In the genomic region with DNA sequence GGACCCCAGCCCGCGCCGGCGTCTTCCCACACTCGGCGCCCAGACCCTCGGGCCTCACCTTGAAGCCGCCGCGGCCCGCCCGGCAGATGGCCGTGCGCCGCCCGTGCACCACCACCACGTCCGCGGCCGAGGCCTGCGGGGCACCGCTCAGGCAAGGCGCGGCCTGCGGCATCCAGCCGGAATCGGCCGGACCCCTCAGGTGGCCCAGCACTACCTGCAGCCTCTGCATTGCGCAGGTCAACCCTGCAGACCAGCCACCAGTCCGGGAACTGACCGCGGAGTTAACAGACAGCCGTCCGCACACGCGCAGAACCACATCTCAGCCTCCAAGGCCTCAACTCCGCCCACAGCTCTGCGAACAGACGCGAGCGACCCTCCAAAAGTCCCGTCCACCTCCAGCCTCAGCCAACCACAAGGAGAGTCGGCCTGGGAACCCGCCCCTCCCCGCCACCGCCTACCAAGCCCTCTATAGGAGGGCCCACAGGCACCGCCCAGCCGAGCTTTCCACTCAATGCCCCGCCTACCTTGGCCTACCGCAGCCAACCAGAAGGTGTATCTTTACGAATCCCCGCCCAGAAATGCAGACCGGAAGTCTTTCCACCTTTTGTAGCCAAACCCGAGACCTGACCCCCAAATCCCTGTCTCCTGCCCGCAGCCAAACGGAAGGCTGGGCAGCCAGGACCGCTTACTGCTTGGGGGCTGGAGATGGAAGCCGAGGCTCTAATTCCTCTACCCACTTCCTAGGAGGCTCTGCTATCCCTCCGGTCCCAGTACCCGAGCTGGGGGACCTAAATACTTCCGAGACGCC, we compare ENCODE assay signal across 8 cellular contexts. TPM values are rescaled to one million over a fixed set of nuclear protein-coding genes. Genes with fewer than 3 reads are reported as not detected.
DNase-seq lines count a peak whose midpoint lies in the region; ATAC-seq, FAIRE-seq and TF ChIP-seq lines count a peak whose summit lies in the region.

A gene with protein sequence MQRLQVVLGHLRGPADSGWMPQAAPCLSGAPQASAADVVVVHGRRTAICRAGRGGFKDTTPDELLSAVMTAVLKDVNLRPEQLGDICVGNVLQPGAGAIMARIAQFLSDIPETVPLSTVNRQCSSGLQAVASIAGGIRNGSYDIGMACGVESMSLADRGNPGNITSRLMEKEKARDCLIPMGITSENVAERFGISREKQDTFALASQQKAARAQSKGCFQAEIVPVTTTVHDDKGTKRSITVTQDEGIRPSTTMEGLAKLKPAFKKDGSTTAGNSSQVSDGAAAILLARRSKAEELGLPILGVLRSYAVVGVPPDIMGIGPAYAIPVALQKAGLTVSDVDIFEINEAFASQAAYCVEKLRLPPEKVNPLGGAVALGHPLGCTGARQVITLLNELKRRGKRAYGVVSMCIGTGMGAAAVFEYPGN (minus strand): TSS at position 321 of the 808 bp plus-strand sequence. CDS start 92 bp downstream, at position 229.

- intact Hi-C loops in kidney (cut with DNase I) = no loop called here

- H3K9ac ChIP-seq in kidney (ENCODE audit: low read length in 2 of 2) = peak within 1 kb of the TSS; percentile 80

- peak; percentile 42 for TF ChIP-seq CTCF in chondrocyte (IDR thresholded peaks at IDR 0.05)
- no peak for TF ChIP-seq CTCF in kidney (IDR thresholded peaks at IDR 0.05; ENCODE audit: borderline replicate concordance, extremely low read depth, insufficient read depth)

- H3K4me1 Mint-ChIP-seq in chondrocyte (ENCODE audit: low read depth) = peaks cover 40% of the 10 kb centered on the region

- H3K27ac ChIP-seq in kidney (ENCODE audit: low read depth in 2 of 2, low read length in 2 of 2) = peak within 1 kb of the TSS; percentile 85 to 97

- H3K4me3 ChIP-seq in kidney (ENCODE audit: low read length in 2 of 2) = peak within 1 kb of the TSS; percentile 82 to 85

- H3K27ac Mint-ChIP-seq in chondrocyte (ENCODE audit: unreplicated experiment) = peak within 1 kb of the TSS; percentile 95

- DNase-seq in AML-193 (lab: John Stamatoyannopoulos, UW) (peak; percentile 100), NCI-H510A treated with DMSO at 0.1 percent for 48 hours (lab: John Stamatoyannopoulos, UW) (peak; percentile 93), chondrocyte (ENCODE audit: low spot score) (peak; percentile 100), kidney (peak; percentile 100)
- peak; percentile 96 for DNase-seq in activated CD4-positive, alpha-beta T cell treated with anti-CD3 and anti-CD28 coated beads for 24 hours (ENCODE audit: low read depth in 2 of 2)
- peak; percentile 100 for DNase-seq in stimulated activated CD4-positive, alpha-beta T cell treated with anti-CD3 and anti-CD28 coated beads, Interleukin-15, amount 100 ng/mL, for 24 hours

- H3K9me3 ChIP-seq in kidney (ENCODE audit: control insufficient read depth in 1 of 2, low read length in 2 of 2) = no peaks in the 10 kb centered on the region

- no peaks in the 10 kb centered on the region for H3K9me3 Mint-ChIP-seq in chondrocyte (ENCODE audit: low read depth)

- peak; percentile 98 for FAIRE-seq in kidney (lab: Jason Lieb, UNC)

- H3K36me3 ChIP-seq in kidney (ENCODE audit: control insufficient read depth in 1 of 2, insufficient read depth in 2 of 2, low read length in 2 of 2) = peaks cover 20 to 33% of the 10 kb centered on the region in 2 donors

- no peaks in the 10 kb centered on the region for H3K27me3 Mint-ChIP-seq in chondrocyte (ENCODE audit: low read depth)

- ATAC-seq in HG03439 (IDR thresholded peaks at IDR 0.05; ENCODE audit: unreplicated experiment) = peak; percentile 87

- H3K36me3 Mint-ChIP-seq in chondrocyte (ENCODE audit: low read depth) = peaks cover 13% of the 10 kb centered on the region

- peaks cover 40% of the 10 kb centered on the region in 2 donors for H3K4me1 ChIP-seq in kidney (ENCODE audit: control insufficient read depth in 1 of 2, insufficient read depth in 1 of 2, low read depth in 1 of 2, low read length in 2 of 2)

- peak within 1 kb of the TSS; percentile 96 for H3K4me3 Mint-ChIP-seq in chondrocyte (ENCODE audit: unreplicated experiment)

- TF ChIP-seq POLR2A in GM19193 (IDR thresholded peaks at IDR 0.05; ENCODE audit: extremely low read depth, insufficient read depth, insufficient read length) = peak; percentile 89

RNA-seq across cellular contexts. Expression of the gene that starts here (rescaled TPM):
- total RNA-seq in chondrocyte = 47.5 to 55.2 TPM (median 48.6 TPM) in 3 replicates
- 90.0 TPM for total RNA-seq in kidney
- 566 TPM for polyA plus RNA-seq in kidney (ENCODE audit: insufficient read depth, low read depth, low replicate concordance)

Comparison
In these comparisons a context has a peak if more than half of its experiments do, and no peak if none do; other contexts are left out.
1. Peak in every context shown above with its lines: DNase-seq, ATAC-seq, H3K4me3 ChIP-seq and H3K27ac ChIP-seq.